Comparison of ENCODE assay signal across 11 cellular contexts in the genomic region with DNA sequence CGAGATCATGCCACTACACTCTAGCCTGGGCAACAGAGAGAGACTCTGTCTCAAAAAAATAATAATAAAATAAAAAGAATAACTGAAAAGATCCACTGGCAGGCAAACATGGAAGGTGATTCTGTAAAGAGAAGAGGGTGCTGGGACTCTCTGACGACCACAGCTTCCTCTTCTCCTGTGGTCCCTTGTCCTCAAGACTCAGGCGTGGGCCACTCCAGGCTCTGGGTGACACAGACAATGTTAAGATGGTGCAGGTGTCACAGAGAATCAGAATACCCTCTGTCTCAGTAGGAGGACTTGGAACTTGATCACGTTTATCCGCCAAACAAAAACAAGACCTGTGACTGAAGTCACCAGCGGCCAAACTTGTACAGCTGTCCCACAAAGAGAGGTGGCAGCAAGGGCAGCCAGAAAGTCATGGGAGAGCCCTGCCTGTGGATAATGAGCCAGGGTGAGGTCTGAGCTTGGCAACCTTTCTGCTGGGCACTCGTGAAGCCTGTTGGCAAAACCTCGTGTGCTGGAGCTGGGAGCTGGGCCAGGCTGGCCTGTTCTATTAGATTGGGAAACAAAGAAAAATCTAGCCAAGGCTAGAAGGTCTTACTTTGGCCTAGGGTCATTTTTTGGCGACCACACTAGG.
DNase-seq lines count a peak whose midpoint lies in the region; ATAC-seq and TF ChIP-seq lines count a peak whose summit lies in the region.
"Had no signal": no experiment of that assay in that cellular context is flagged by ENCODE, and none has a peak within 500 bp of the region (broad histone marks: within the 10 kb centered on the region; RNA-seq: fewer than 3 reads in every experiment).

No MANE protein-coding gene starts in this region.

- H3K4me3 ChIP-seq in DND-41 (ENCODE audit: low read depth in 1 of 2, low read length in 2 of 2) (no peak overlapping the region), adrenal gland (no peak overlapping the region), right atrium auricular region (no peak overlapping the region)
- H3K4me3 ChIP-seq: esophagus muscularis mucosa had no signal

- H3K27me3 ChIP-seq in DND-41 (ENCODE audit: insufficient read depth, low read length, poor library complexity): peaks cover 3% of the 10 kb centered on the region
- H3K27me3 ChIP-seq in adrenal gland: no peaks in the 10 kb centered on the region
- H3K27me3 ChIP-seq in right atrium auricular region: no peaks in the 10 kb centered on the region
- H3K27me3 ChIP-seq: esophagus muscularis mucosa had no signal

- H4K20me1 ChIP-seq in DND-41 (ENCODE audit: insufficient read depth, low read length): no peaks in the 10 kb centered on the region

- H3K36me3 ChIP-seq in DND-41 (ENCODE audit: insufficient read depth, low read length) (no peaks in the 10 kb centered on the region), adrenal gland (replicated peaks in 1 of 2) (no peaks in the 10 kb centered on the region), right atrium auricular region (no peaks in the 10 kb centered on the region)
- H3K36me3 ChIP-seq: esophagus muscularis mucosa had no signal

- TF ChIP-seq POLR2A in adrenal gland (IDR thresholded peaks at IDR 0.05): no peak

- no peaks in the 10 kb centered on the region for H3K4me1 ChIP-seq in DND-41 (ENCODE audit: insufficient read depth, low read length)
- no peaks in the 10 kb centered on the region for H3K4me1 ChIP-seq in adrenal gland (replicated peaks in 1 of 2)
- peaks cover 0 to 13% of the 10 kb centered on the region in 2 donors for H3K4me1 ChIP-seq in right atrium auricular region

- H3K27ac ChIP-seq in DND-41 (ENCODE audit: low read length): no peak overlapping the region
- H3K27ac ChIP-seq in adrenal gland: no peak overlapping the region
- peak overlapping the region; percentile 68 to 86 for H3K27ac ChIP-seq in right atrium auricular region
- H3K27ac ChIP-seq: esophagus muscularis mucosa had no signal

- no peak for TF ChIP-seq CTCF in DND-41 (IDR thresholded peaks at IDR 0.05; ENCODE audit: borderline replicate concordance, extremely low read depth, low read length, poor library complexity, severe bottlenecking)
- no peak for TF ChIP-seq CTCF in adrenal gland (IDR thresholded peaks at IDR 0.05)
- TF ChIP-seq CTCF in right atrium auricular region (IDR thresholded peaks at IDR 0.05): no peak

- H3K79me2 ChIP-seq in DND-41 (ENCODE audit: insufficient read depth, low read length): no peaks in the 10 kb centered on the region

- intact Hi-C loops in adrenal gland (cut with DNase I) (no loop called here), posterior cingulate gyrus (cut with DNase I) (loop anchor here (10.0 kb wide), 1 partner anchor 116 kb away; no protein-coding TSS in a partner anchor)

- H3K9me3 ChIP-seq in DND-41 (ENCODE audit: insufficient read depth, low read length, severe bottlenecking): no peaks in the 10 kb centered on the region
- H3K9me3 ChIP-seq in adrenal gland (replicated peaks in 1 of 3): no peaks in the 10 kb centered on the region
- H3K9me3 ChIP-seq in right atrium auricular region: peaks cover 0 to 11% of the 10 kb centered on the region in 2 donors

- ATAC-seq in DND-41 (ENCODE audit: insufficient read depth, low read depth): 0 out of 3 replicates have a peak, but pooled peaks have one; percentile 57
- no peak for ATAC-seq in HG02852 (IDR thresholded peaks at IDR 0.05; ENCODE audit: unreplicated experiment)
- ATAC-seq in HG03135 (IDR thresholded peaks at IDR 0.05; ENCODE audit: unreplicated experiment): no peak
- ATAC-seq: natural killer cell had no signal

- 70 to 82% (median 75%) methylated on average over 8 to 9 of the region's 9 CpGs for WGBS in adrenal gland, 4 donors

- H3K9ac ChIP-seq in DND-41 (ENCODE audit: low read depth, low read length): no peak overlapping the region

- no peak overlapping the region for H3K4me2 ChIP-seq in DND-41 (ENCODE audit: insufficient read depth, low read length)

- H2AFZ ChIP-seq in DND-41 (ENCODE audit: low read depth, low read length): no peak overlapping the region

- DNase-seq in DND-41: no peak
- peak in 6 of 7 donors; percentile 16 to 62 (median 43) for DNase-seq in adrenal gland
- DNase-seq in right atrium auricular region (ENCODE audit: low spot score): no peak
- peak; percentile 22 to 88 (median 50) for DNase-seq in posterior cingulate gyrus
- DNase-seq in NCI-H510A (lab: John Stamatoyannopoulos, UW): no peak
- DNase-seq in activated CD4-positive, alpha-beta T cell treated with anti-CD3 and anti-CD28 coated beads for 1 hour: no peak
- DNase-seq: activated naive CD4-positive, alpha-beta T cell treated with Interleukin-2 at 50 U/mL for 16 hours; natural killer cell had no signal

Comparison
In these comparisons a context has a peak if more than half of its experiments do, and no peak if none do; other contexts are left out.
1. DNase-seq: peak in adrenal gland (6 of 7) and posterior cingulate gyrus (10 of 10); none in DND-41 (single experiment), right atrium auricular region (single experiment), NCI-H510A (single experiment) and activated CD4-positive, alpha-beta T cell treated with anti-CD3 and anti-CD28 coated beads for 1 hour (single experiment).
2. H3K27ac ChIP-seq: peak in right atrium auricular region (2 of 2); none in DND-41 (single experiment) and adrenal gland (0 of 5).